ENCODE assay signal across 8 cellular contexts in the genomic region with DNA sequence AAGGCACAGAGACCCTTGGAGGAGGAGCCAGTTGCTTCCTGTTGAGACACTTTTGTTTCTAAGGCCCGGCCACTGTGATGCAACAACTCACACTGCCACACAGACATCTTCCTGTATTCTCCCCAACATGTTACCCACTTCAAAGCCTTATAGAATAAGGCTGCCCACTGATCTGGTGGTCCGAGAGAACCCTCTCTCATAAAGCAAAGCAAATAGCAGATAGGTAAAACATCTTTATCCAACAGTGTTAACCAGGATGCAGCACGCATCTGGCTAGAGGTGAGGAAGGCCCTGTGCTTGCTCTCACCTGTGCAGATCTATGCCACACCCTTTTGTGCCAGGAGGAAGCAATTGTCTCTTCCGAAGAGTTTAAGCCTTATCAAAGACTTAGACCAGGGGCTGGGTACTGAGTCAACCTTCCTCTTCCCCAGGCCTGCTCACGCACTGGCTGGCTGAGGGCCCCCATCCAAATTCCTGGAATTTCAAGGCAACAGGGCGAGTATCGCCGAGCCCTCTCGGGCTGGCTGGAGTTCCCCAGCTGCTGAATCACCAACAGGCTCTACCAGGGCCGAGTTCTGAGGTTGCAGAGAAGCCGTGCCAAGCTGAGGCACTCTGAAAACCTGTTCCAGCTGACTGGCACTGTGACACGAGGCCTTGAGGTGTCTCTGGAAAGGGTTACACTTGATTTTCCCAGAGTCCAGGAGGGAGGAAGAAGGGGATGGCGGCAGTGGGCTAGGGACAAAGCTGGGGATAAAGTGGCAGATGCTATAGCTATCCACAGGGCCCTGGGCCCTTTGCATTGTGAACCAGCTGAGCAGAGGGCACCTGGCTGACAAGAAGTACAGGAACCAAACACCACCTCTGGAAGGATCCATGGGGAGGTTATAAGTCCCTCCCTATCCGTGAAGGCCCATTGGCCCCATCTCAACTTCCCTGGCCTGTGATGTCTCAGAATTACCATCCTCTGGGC. TPM values are rescaled to one million over a fixed set of nuclear protein-coding genes. Genes with fewer than 3 reads are reported as not detected.
DNase-seq lines count a peak whose midpoint lies in the region; ATAC-seq and TF ChIP-seq lines count a peak whose summit lies in the region.
"Had no signal": no experiment of that assay in that cellular context is flagged by ENCODE, and none has a peak within 500 bp of the region (broad histone marks: within the 10 kb centered on the region; RNA-seq: fewer than 3 reads in every experiment).

No MANE protein-coding gene starts in this region.

- no peak for TF ChIP-seq POLR2A in esophagus muscularis mucosa (IDR thresholded peaks at IDR 0.05; ENCODE audit: low read depth)

- H3K4me3 ChIP-seq in esophagus muscularis mucosa (no peak overlapping the region), retinal pigment epithelial cell (ENCODE audit: low read length) (no peak overlapping the region)
- H3K4me3 ChIP-seq: ovary had no signal

- intact Hi-C loops in esophagus muscularis mucosa (cut with DNase I): no loop called here

- H3K27me3 ChIP-seq in esophagus muscularis mucosa: no peaks in the 10 kb centered on the region
- H3K27me3 ChIP-seq: ovary had no signal

- TF ChIP-seq EP300 in esophagus muscularis mucosa (IDR thresholded peaks at IDR 0.05): no peak

- TF ChIP-seq CTCF in VCaP (conservative IDR thresholded peaks at IDR 0.05) (no peak), esophagus muscularis mucosa (IDR thresholded peaks at IDR 0.05) (no peak), retinal pigment epithelial cell (conservative IDR thresholded peaks at IDR 0.05; ENCODE audit: low read depth, low read length) (no peak)

- peak; percentile 80 for DNase-seq in HS-5 (ENCODE audit: low read depth)
- peak; percentile 68 for DNase-seq in esophagus muscularis mucosa (ENCODE audit: extremely low spot score)
- peak; percentile 73 for DNase-seq in retinal pigment epithelial cell (ENCODE audit: low read depth)
- no peak for DNase-seq in NCI-H82 treated with DMSO at 0.1 percent for 48 hours (lab: John Stamatoyannopoulos, UW; ENCODE audit: unreplicated experiment)
- no peak for DNase-seq in NCI-H146 treated with DMSO at 0.1 percent for 48 hours (lab: John Stamatoyannopoulos, UW; ENCODE audit: unreplicated experiment)

- H3K36me3 ChIP-seq in esophagus muscularis mucosa: no peaks in the 10 kb centered on the region
- H3K36me3 ChIP-seq: ovary had no signal

- no peaks in the 10 kb centered on the region for H3K4me1 ChIP-seq in esophagus muscularis mucosa

- H3K27ac ChIP-seq in VCaP (peak overlapping the region; percentile 69), esophagus muscularis mucosa (replicated peaks in 1 of 4) (no peak overlapping the region)
- H3K27ac ChIP-seq: ovary had no signal

- WGBS in esophagus muscularis mucosa: 75% methylated on average over 9 of the region's 14 CpGs

- no peak for ATAC-seq in GM19328 (IDR thresholded peaks at IDR 0.05; ENCODE audit: unreplicated experiment)

- no peaks in the 10 kb centered on the region for H3K9me3 ChIP-seq in esophagus muscularis mucosa
- H3K9me3 ChIP-seq: ovary had no signal

RNA-seq across cellular contexts. Expression of a gene that starts 29.3 kb away (rescaled TPM):
- total RNA-seq in esophagus muscularis mucosa: 1 to 10 TPM in 2 of 4 donors, under 1 TPM in 2; 0.46 to 2.0 (median 1.3) TPM

Comparison
In these comparisons a context has a peak if more than half of its experiments do, and no peak if none do; other contexts are left out.
1. DNase-seq: peak in HS-5 (single experiment), esophagus muscularis mucosa (single experiment) and retinal pigment epithelial cell (single experiment); none in NCI-H82 treated with DMSO at 0.1 percent for 48 hours (single experiment) and NCI-H146 treated with DMSO at 0.1 percent for 48 hours (single experiment).